28 cellular contexts compared by ENCODE assay signal in the genomic region with DNA sequence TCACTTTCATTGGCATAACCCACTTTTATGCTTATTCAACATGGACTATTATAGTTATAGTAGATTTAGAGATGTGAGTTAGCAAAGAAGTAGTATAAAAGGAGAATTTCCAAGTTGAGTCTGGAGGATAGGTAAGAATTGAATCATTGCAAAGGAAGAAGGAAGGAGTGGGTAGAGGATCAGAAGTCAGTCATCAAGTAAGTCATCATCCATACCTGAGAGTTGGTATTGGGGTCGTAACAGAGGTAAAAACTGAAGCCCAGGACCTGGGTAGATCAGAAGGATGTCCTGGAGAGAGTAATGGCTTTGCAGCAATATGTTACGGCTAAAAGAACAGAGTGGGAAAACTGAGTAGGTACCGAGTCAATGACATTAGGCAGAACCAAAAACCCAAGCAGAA.
DNase-seq lines count a peak whose midpoint lies in the region; ATAC-seq and TF ChIP-seq lines count a peak whose summit lies in the region.
"Had no signal": no experiment of that assay in that cellular context is flagged by ENCODE, and none has a peak within 500 bp of the region (broad histone marks: within the 10 kb centered on the region; RNA-seq: fewer than 3 reads in every experiment).

No MANE protein-coding gene starts in this region.

- intact Hi-C loops in activated CD4-positive, alpha-beta T cell treated with anti-CD3 and anti-CD28 coated beads, Interleukin-2, amount 10 ng/mL, durations not matched to agents 24 days and 14 days (cut with micrococcal nuclease), result loop anchor here (5.0 to 10.0 kb wide), 4 partner anchors 216 to 1486 kb away; partner anchors contain the start of gene SUCLG2

- H3K79me2 ChIP-seq in neural progenitor cell (ENCODE audit: low read depth), result no peaks in the 10 kb centered on the region

- H3K27me3 ChIP-seq in neural progenitor cell, result no peaks in the 10 kb centered on the region
- H3K27me3 ChIP-seq: ascending aorta had no signal

- peaks cover 49% of the 10 kb centered on the region for H3K36me3 Mint-ChIP-seq in activated CD4-positive, alpha-beta T cell treated with anti-CD3 and anti-CD28 coated beads, Interleukin-2, amount 10 ng/mL, durations not matched to agents 24 days and 14 days (ENCODE audit: low read depth)
- H3K36me3 Mint-ChIP-seq in neural crest cell (ENCODE audit: low read depth) (peaks cover 27% of the 10 kb centered on the region), neural progenitor cell (peaks cover 6% of the 10 kb centered on the region)

- no peak overlapping the region for H2AFZ ChIP-seq in neural progenitor cell (replicated peaks)

- H3K36me3 ChIP-seq in neural progenitor cell, result no peaks in the 10 kb centered on the region
- H3K36me3 ChIP-seq: ascending aorta had no signal

- TF ChIP-seq CTCF in neural crest cell (conservative IDR thresholded peaks at IDR 0.05), result no peak
- TF ChIP-seq CTCF in neural progenitor cell (IDR thresholded peaks at IDR 0.05), result no peak

- no peaks in the 10 kb centered on the region for H3K9me3 ChIP-seq in neural progenitor cell (ENCODE audit: low read depth)
- H3K9me3 ChIP-seq: ascending aorta, lower lobe of right lung had no signal

- no peaks in the 10 kb centered on the region for H3K27me3 Mint-ChIP-seq in activated CD4-positive, alpha-beta T cell treated with anti-CD3 and anti-CD28 coated beads, Interleukin-2, amount 10 ng/mL, durations not matched to agents 24 days and 14 days
- H3K27me3 Mint-ChIP-seq in neural crest cell (ENCODE audit: low read depth) (no peaks in the 10 kb centered on the region), neural progenitor cell (ENCODE audit: insufficient read depth, low read depth) (no peaks in the 10 kb centered on the region)
- H3K27me3 Mint-ChIP-seq: activated CD8-positive, alpha-beta memory T cell treated with anti-CD3 and anti-CD28 coated beads, Interleukin-2, amount 10 ng/mL, durations not matched to agents 7 days and 5 days; activated naive CD8-positive, alpha-beta T cell treated with anti-CD3 and anti-CD28 coated beads, Interleukin-2, amount 10 ng/mL, durations not matched to agents 7 days and 5 days; CD4-positive, alpha-beta T cell; naive B cell; type B pancreatic cell had no signal

- H3K27ac ChIP-seq in neural progenitor cell, result no peak overlapping the region
- H3K27ac ChIP-seq: ascending aorta, epithelial cell of prostate, lower lobe of right lung, SK-N-MC had no signal

- no peak overlapping the region for H3K4me3 ChIP-seq in neural progenitor cell
- H3K4me3 ChIP-seq: ascending aorta, lower lobe of right lung, SK-N-MC had no signal

- peak; percentile 30 for DNase-seq in activated CD4-positive, alpha-beta T cell treated with anti-CD3 and anti-CD28 coated beads, Interleukin-2, amount 10 ng/mL, durations not matched to agents 24 days and 14 days
- DNase-seq in activated CD4-positive, alpha-beta T cell treated with anti-CD3 and anti-CD28 coated beads, Interleukin-2, amount 50 U/mL, for 4 hours, result no peak
- DNase-seq in neural crest cell (ENCODE audit: low read depth, low spot score) (no peak), neural progenitor cell (ENCODE audit: low spot score) (no peak), NK-92 (lab: John Stamatoyannopoulos, UW; ENCODE audit: unreplicated experiment) (no peak), GM19240 (ENCODE audit: insufficient read length, low spot score) (no peak)
- DNase-seq: 8988T; activated CD8-positive, alpha-beta memory T cell treated with anti-CD3 and anti-CD28 coated beads, Interleukin-2, amount 10 ng/mL, durations not matched to agents 7 days and 5 days; activated naive CD8-positive, alpha-beta T cell treated with anti-CD3 and anti-CD28 coated beads, Interleukin-2, amount 10 ng/mL, durations not matched to agents 7 days and 5 days; CD4-positive, alpha-beta T cell; DND-41; effector CD8-positive, alpha-beta T cell; hypothalamus; lower lobe of right lung; midbrain; naive B cell; NCI-H1092 treated with DMSO at 0.1 percent for 48 hours; NCI-H187; NCI-H2171; stimulated activated CD4-positive, alpha-beta T cell treated with anti-CD3 and anti-CD28 coated beads, Interleukin-4, amount 100 ng/mL, for 24 hours had no signal

- peaks cover 27% of the 10 kb centered on the region for H3K9me3 Mint-ChIP-seq in activated CD4-positive, alpha-beta T cell treated with anti-CD3 and anti-CD28 coated beads, Interleukin-2, amount 10 ng/mL, durations not matched to agents 24 days and 14 days
- H3K9me3 Mint-ChIP-seq in neural crest cell (peaks cover 10% of the 10 kb centered on the region), neural progenitor cell (peaks cover 5% of the 10 kb centered on the region)
- H3K9me3 Mint-ChIP-seq: CD4-positive, alpha-beta T cell had no signal

- H3F3A ChIP-seq in neural progenitor cell (ENCODE audit: low read depth), result no peaks in the 10 kb centered on the region

- peak; percentile 6 for ATAC-seq in GM18870 (IDR thresholded peaks at IDR 0.05; ENCODE audit: unreplicated experiment)
- ATAC-seq in HG03175 (IDR thresholded peaks at IDR 0.05; ENCODE audit: unreplicated experiment), result peak; percentile 10
- ATAC-seq: activated CD8-positive, alpha-beta memory T cell treated with anti-CD3 and anti-CD28 coated beads, Interleukin-2, amount 10 ng/mL, durations not matched to agents 7 days and 5 days; lower lobe of right lung; WTC11 had no signal

- peak overlapping the region; percentile 5 for H3K27ac Mint-ChIP-seq in activated CD4-positive, alpha-beta T cell treated with anti-CD3 and anti-CD28 coated beads, Interleukin-2, amount 10 ng/mL, durations not matched to agents 24 days and 14 days
- H3K27ac Mint-ChIP-seq in neural crest cell (ENCODE audit: unreplicated experiment), result peak overlapping the region; percentile 31
- H3K27ac Mint-ChIP-seq in neural progenitor cell, result no peak overlapping the region
- H3K27ac Mint-ChIP-seq: activated CD8-positive, alpha-beta memory T cell treated with anti-CD3 and anti-CD28 coated beads, Interleukin-2, amount 10 ng/mL, durations not matched to agents 7 days and 5 days; activated T-helper 1 cell treated with anti-CD3 and anti-CD28 coated beads, Interleukin-12 subunit alpha, Interleukin-12 subunit beta, Interleukin-2, Interleukin-4 antibody, amounts not matched to agents 30 ng/mL and 10 ng/mL and 1 ng/mL, durations not matched to agents 14 hours and 24 hours and 36 hours; CD4-positive, alpha-beta T cell; type B pancreatic cell; WTC11 had no signal

- no peaks in the 10 kb centered on the region for H4K20me1 ChIP-seq in neural progenitor cell (ENCODE audit: low read depth)

- no peak overlapping the region for H3K9ac ChIP-seq in neural progenitor cell

- no peaks in the 10 kb centered on the region for H3K4me1 ChIP-seq in neural progenitor cell
- H3K4me1 ChIP-seq: lower lobe of right lung had no signal

- no peak overlapping the region for H3K4me3 Mint-ChIP-seq in activated CD4-positive, alpha-beta T cell treated with anti-CD3 and anti-CD28 coated beads, Interleukin-2, amount 10 ng/mL, durations not matched to agents 24 days and 14 days
- H3K4me3 Mint-ChIP-seq in neural crest cell (no peak overlapping the region), neural progenitor cell (no peak overlapping the region)
- H3K4me3 Mint-ChIP-seq: activated CD8-positive, alpha-beta memory T cell treated with anti-CD3 and anti-CD28 coated beads, Interleukin-2, amount 10 ng/mL, durations not matched to agents 7 days and 5 days; activated naive CD8-positive, alpha-beta T cell treated with anti-CD3 and anti-CD28 coated beads, Interleukin-2, amount 10 ng/mL, durations not matched to agents 7 days and 5 days; activated T-helper 1 cell treated with anti-CD3 and anti-CD28 coated beads, Interleukin-12 subunit alpha, Interleukin-12 subunit beta, Interleukin-2, Interleukin-4 antibody, amounts not matched to agents 30 ng/mL and 10 ng/mL and 1 ng/mL, durations not matched to agents 14 hours and 24 hours and 36 hours; CD4-positive, alpha-beta T cell; type B pancreatic cell; WTC11 had no signal

- no peak overlapping the region for H3K4me2 ChIP-seq in neural progenitor cell

- H3K4me1 Mint-ChIP-seq in activated CD4-positive, alpha-beta T cell treated with anti-CD3 and anti-CD28 coated beads, Interleukin-2, amount 10 ng/mL, durations not matched to agents 24 days and 14 days, result peaks cover 14% of the 10 kb centered on the region
- H3K4me1 Mint-ChIP-seq in neural crest cell (no peaks in the 10 kb centered on the region), neural progenitor cell (peaks cover 5% of the 10 kb centered on the region)
